2 cellular contexts compared by ENCODE assay signal in genomic region chr9:113659039-113659438, GRCh38.
TF ChIP-seq lines count a peak whose summit lies in the region.

No MANE protein-coding gene starts in this region.

TF ChIP-seq in HepG2, 621 proteins besides CTCF, POLR2A, EP300 and RAD21:
- TF ChIP-seq CBX2 (IDR thresholded peaks at IDR 0.05; ENCODE audit: low read depth, low read length) (no peak), CBX2 (CRISPR knock-in tag; IDR thresholded peaks at IDR 0.05; ENCODE audit: low read depth) (no peak), NFE2L2 (IDR thresholded peaks at IDR 0.05; ENCODE audit: low read length) (peak; percentile 64)

TF ChIP-seq in K562, 482 proteins besides CTCF, POLR2A, EP300 and RAD21:
- TF ChIP-seq THRB (CRISPR knock-in tag; conservative IDR thresholded peaks at IDR 0.05) (no peak), ZNF41 (CRISPR knock-in tag; conservative IDR thresholded peaks at IDR 0.05) (no peak), ZBTB2 (IDR thresholded peaks at IDR 0.05) (no peak), KDM4B (IDR thresholded peaks at IDR 0.05; ENCODE audit: borderline replicate concordance in 2 of 2, low read depth in 1 of 2) (no peak), HNRNPH1 (optimal IDR thresholded peaks at IDR 0.05; ENCODE audit: low read depth, low read length) (no peak), RBM15 (IDR thresholded peaks at IDR 0.05; ENCODE audit: insufficient read depth, low read length) (no peak), FOXM1 (IDR thresholded peaks at IDR 0.05; ENCODE audit: low read depth) (no peak), FOXM1 (CRISPR knock-in tag; IDR thresholded peaks at IDR 0.05; ENCODE audit: low read depth) (no peak), HOXB6 (CRISPR knock-in tag; IDR thresholded peaks at IDR 0.05; ENCODE audit: borderline replicate concordance) (no peak), MAFG (tag; conservative IDR thresholded peaks at IDR 0.05) (peak; percentile 46; the same call in 1 of the 2 replicates), IRF1 (CRISPR knock-in tag; IDR thresholded peaks at IDR 0.05; ENCODE audit: borderline replicate concordance) (no peak), NFE2L1 (tag; IDR thresholded peaks at IDR 0.05; ENCODE audit: borderline replicate concordance, low read depth) (peak; percentile 36; the same call in 1 of the 2 replicates), ZBTB43 (CRISPR knock-in tag; IDR thresholded peaks at IDR 0.05) (no peak), RBM22 (IDR thresholded peaks at IDR 0.05; ENCODE audit: low read depth, low read length, poor library complexity, severe bottlenecking) (no peak), GABPB1 (CRISPR knock-in tag; IDR thresholded peaks at IDR 0.05) (no peak), NFE2 (IDR thresholded peaks at IDR 0.05; ENCODE audit: low read depth) (peak; percentile 27; the same call in 1 of the 2 replicates), ZNF75A (CRISPR knock-in tag; IDR thresholded peaks at IDR 0.05) (no peak), E2F3 (CRISPR knock-in tag; IDR thresholded peaks at IDR 0.05) (no peak), SMARCA4 (IDR thresholded peaks at IDR 0.05) (no peak), ZC3H8 (IDR thresholded peaks at IDR 0.05) (no peak), EZH2 (IDR thresholded peaks at IDR 0.05; ENCODE audit: borderline replicate concordance, low read depth, low read length) (no peak), MAFF (IDR thresholded peaks at IDR 0.05; ENCODE audit: low read length) (peak; percentile 14; the same call in 1 of the 2 replicates), PCBP2 (IDR thresholded peaks at IDR 0.05; ENCODE audit: low read depth, low read length, poor library complexity, severe bottlenecking) (no peak), ZMIZ1 (IDR thresholded peaks at IDR 0.05; ENCODE audit: low read depth in 2 of 2, low read length in 2 of 2) (no peak), NFIC (IDR thresholded peaks at IDR 0.05) (no peak)
